Comparison of ENCODE assay signal across 11 cellular contexts in genomic region chr7:117015258-117016184, GRCh38.
DNase-seq lines count a peak whose midpoint lies in the region; ATAC-seq and TF ChIP-seq lines count a peak whose summit lies in the region.
"Had no signal": no experiment of that assay in that cellular context is flagged by ENCODE, and none has a peak within 500 bp of the region (broad histone marks: within the 10 kb centered on the region; RNA-seq: fewer than 3 reads in every experiment).

No MANE protein-coding gene starts in this region.

- intact Hi-C loops in heart right ventricle (cut with DNase I), result loop anchor here in 1 of 10 donors (5.0 kb wide), 1 partner anchor 63 kb away; the partner anchor contains the start of gene ST7
- intact Hi-C loops in left ventricle myocardium superior (cut with micrococcal nuclease), result no loop called here
- intact Hi-C loops in colonic mucosa (cut with DNase I), result no loop called here

- H3K27ac Mint-ChIP-seq in activated T-helper 17 cell treated with anti-CD3 and anti-CD28 coated beads, Interleukin-2, amount 50 U/mL, for 72 hours, result no peak overlapping the region
- H3K27ac Mint-ChIP-seq in glutamatergic neuron (ENCODE audit: unreplicated experiment), result peak overlapping the region; percentile 26
- peak overlapping the region; percentile 53 for H3K27ac Mint-ChIP-seq in stimulated activated naive CD8-positive, alpha-beta T cell treated with anti-CD3 and anti-CD28 coated beads, Interleukin-15, Interleukin-2, amounts not matched to agents 100 ng/mL and 50 ng/mL, for 24 hours
- no peak overlapping the region for H3K27ac Mint-ChIP-seq in progenitor cell of endocrine pancreas

- no peak overlapping the region for H3K9ac ChIP-seq in colonic mucosa (ENCODE audit: low read depth in 2 of 2, low read length in 2 of 2)

- H3K9me3 ChIP-seq in heart right ventricle (no peaks in the 10 kb centered on the region), colonic mucosa (no peaks in the 10 kb centered on the region)
- H3K9me3 ChIP-seq: breast epithelium, MG63 had no signal

- H3K4me1 ChIP-seq in heart right ventricle, result peaks cover 0 to 80% (median 34%) of the 10 kb centered on the region in 9 donors
- no peaks in the 10 kb centered on the region for H3K4me1 ChIP-seq in colonic mucosa
- H3K4me1 ChIP-seq: breast epithelium had no signal

- DNase-seq in heart right ventricle, result no peak
- no peak for DNase-seq in left ventricle myocardium superior
- no peak for DNase-seq in glutamatergic neuron
- DNase-seq in progenitor cell of endocrine pancreas (ENCODE audit: low spot score, unreplicated experiment), result no peak
- DNase-seq in colonic mucosa, result no peak
- DNase-seq in EL, result no peak
- DNase-seq: H7, MG63 had no signal

- TF ChIP-seq CTCF in heart right ventricle (IDR thresholded peaks at IDR 0.05) (no peak), glutamatergic neuron (IDR thresholded peaks at IDR 0.05; ENCODE audit: partially characterized antibody, unreplicated experiment) (no peak), progenitor cell of endocrine pancreas (IDR thresholded peaks at IDR 0.05; ENCODE audit: unreplicated experiment) (no peak), colonic mucosa (IDR thresholded peaks at IDR 0.05) (no peak)

- WGBS in heart right ventricle, 2 donors, result 80 to 83% methylated on average over 4 of the region's 4 CpGs

- peaks cover 4% of the 10 kb centered on the region for H3K36me3 Mint-ChIP-seq in activated T-helper 17 cell treated with anti-CD3 and anti-CD28 coated beads, Interleukin-2, amount 50 U/mL, for 72 hours (ENCODE audit: low read depth)
- H3K36me3 Mint-ChIP-seq in glutamatergic neuron (ENCODE audit: unreplicated experiment) (no peaks in the 10 kb centered on the region), progenitor cell of endocrine pancreas (ENCODE audit: insufficient read depth) (no peaks in the 10 kb centered on the region)
- H3K36me3 Mint-ChIP-seq in stimulated activated naive CD8-positive, alpha-beta T cell treated with anti-CD3 and anti-CD28 coated beads, Interleukin-15, Interleukin-2, amounts not matched to agents 100 ng/mL and 50 ng/mL, for 24 hours (ENCODE audit: low read depth), result no peaks in the 10 kb centered on the region

- H3K9me3 Mint-ChIP-seq in activated T-helper 17 cell treated with anti-CD3 and anti-CD28 coated beads, Interleukin-2, amount 50 U/mL, for 72 hours, result no peaks in the 10 kb centered on the region
- H3K9me3 Mint-ChIP-seq in glutamatergic neuron (ENCODE audit: unreplicated experiment) (no peaks in the 10 kb centered on the region), progenitor cell of endocrine pancreas (ENCODE audit: low read depth) (no peaks in the 10 kb centered on the region)
- no peaks in the 10 kb centered on the region for H3K9me3 Mint-ChIP-seq in stimulated activated naive CD8-positive, alpha-beta T cell treated with anti-CD3 and anti-CD28 coated beads, Interleukin-15, Interleukin-2, amounts not matched to agents 100 ng/mL and 50 ng/mL, for 24 hours

- H3K27me3 ChIP-seq in heart right ventricle (no peaks in the 10 kb centered on the region), colonic mucosa (no peaks in the 10 kb centered on the region)
- H3K27me3 ChIP-seq: breast epithelium, MG63 had no signal

- peak overlapping the region; percentile 47 for H3K4me3 Mint-ChIP-seq in activated T-helper 17 cell treated with anti-CD3 and anti-CD28 coated beads, Interleukin-2, amount 50 U/mL, for 72 hours
- H3K4me3 Mint-ChIP-seq in glutamatergic neuron (ENCODE audit: unreplicated experiment) (peak overlapping the region; percentile 35), progenitor cell of endocrine pancreas (ENCODE audit: low read depth) (no peak overlapping the region)
- peak overlapping the region; percentile 65 for H3K4me3 Mint-ChIP-seq in stimulated activated naive CD8-positive, alpha-beta T cell treated with anti-CD3 and anti-CD28 coated beads, Interleukin-15, Interleukin-2, amounts not matched to agents 100 ng/mL and 50 ng/mL, for 24 hours

- H3K27me3 Mint-ChIP-seq in activated T-helper 17 cell treated with anti-CD3 and anti-CD28 coated beads, Interleukin-2, amount 50 U/mL, for 72 hours, result no peaks in the 10 kb centered on the region
- H3K27me3 Mint-ChIP-seq in glutamatergic neuron (ENCODE audit: unreplicated experiment) (no peaks in the 10 kb centered on the region), progenitor cell of endocrine pancreas (peaks cover 12% of the 10 kb centered on the region)
- H3K27me3 Mint-ChIP-seq in stimulated activated naive CD8-positive, alpha-beta T cell treated with anti-CD3 and anti-CD28 coated beads, Interleukin-15, Interleukin-2, amounts not matched to agents 100 ng/mL and 50 ng/mL, for 24 hours, result no peaks in the 10 kb centered on the region

- H3K36me3 ChIP-seq in heart right ventricle (no peaks in the 10 kb centered on the region), colonic mucosa (no peaks in the 10 kb centered on the region)
- H3K36me3 ChIP-seq: breast epithelium, MG63 had no signal

- ATAC-seq in heart right ventricle (no peak), left ventricle myocardium superior (no peak)
- no peak for ATAC-seq in activated T-helper 17 cell treated with anti-CD3 and anti-CD28 coated beads, Interleukin-2, amount 50 U/mL, for 72 hours (replicated peaks)

- H3K27ac ChIP-seq in heart right ventricle (peak overlapping the region in 8 of 10 donors; percentile 9 to 60 (median 31)), colonic mucosa (no peak overlapping the region)
- H3K27ac ChIP-seq: breast epithelium had no signal

- H3K4me3 ChIP-seq in heart right ventricle (peak overlapping the region in 6 of 10 donors; percentile 10 to 43 (median 16)), colonic mucosa (no peak overlapping the region)
- H3K4me3 ChIP-seq: MG63 had no signal

- peaks cover 23% of the 10 kb centered on the region for H3K4me1 Mint-ChIP-seq in activated T-helper 17 cell treated with anti-CD3 and anti-CD28 coated beads, Interleukin-2, amount 50 U/mL, for 72 hours
- H3K4me1 Mint-ChIP-seq in glutamatergic neuron (ENCODE audit: low read depth, unreplicated experiment), result peaks cover 25% of the 10 kb centered on the region
- peaks cover 59% of the 10 kb centered on the region for H3K4me1 Mint-ChIP-seq in stimulated activated naive CD8-positive, alpha-beta T cell treated with anti-CD3 and anti-CD28 coated beads, Interleukin-15, Interleukin-2, amounts not matched to agents 100 ng/mL and 50 ng/mL, for 24 hours (ENCODE audit: low read depth)
- H3K4me1 Mint-ChIP-seq in progenitor cell of endocrine pancreas (ENCODE audit: low read depth), result peaks cover 11% of the 10 kb centered on the region

Comparison
In these comparisons a context has a peak if more than half of its experiments do, and no peak if none do; other contexts are left out.
1. H3K27ac Mint-ChIP-seq: peak in glutamatergic neuron (single experiment) and stimulated activated naive CD8-positive, alpha-beta T cell treated with anti-CD3 and anti-CD28 coated beads, Interleukin-15, Interleukin-2, amounts not matched to agents 100 ng/mL and 50 ng/mL, for 24 hours (single experiment); none in activated T-helper 17 cell treated with anti-CD3 and anti-CD28 coated beads, Interleukin-2, amount 50 U/mL, for 72 hours (single experiment) and progenitor cell of endocrine pancreas (single experiment).